Comparison of ENCODE assay signal across 8 cellular contexts in genomic region chr3:196867507-196868296, GRCh38. TPM values are rescaled to one million over a fixed set of nuclear protein-coding genes. Genes with fewer than 3 reads are reported as not detected.
DNase-seq lines count a peak whose midpoint lies in the region; ATAC-seq and TF ChIP-seq lines count a peak whose summit lies in the region.

Gene SENP5, plus strand, starts transcription at chr3:196867920. Its CDS starts 17,262 bp downstream, at chr3:196885182.

- CTCF ChIA-PET in activated B cell treated with CpG ODN at 0.5 μM for 24 hours (lab: Charles Lee) = interaction anchor here (1.0 to 1.3 kb wide), 3 partner anchors 30 to 102 kb away, joined by 3 to 8 read pairs (median 3); no protein-coding TSS in a partner anchor

- peaks cover 28% of the 10 kb centered on the region for H3K4me1 Mint-ChIP-seq in activated B cell treated with CpG ODN at 0.5 μM for 24 hours

- no peaks in the 10 kb centered on the region for H3K9me3 ChIP-seq in smooth muscle cell (replicated peaks; ENCODE audit: low read depth)

- H3K4me3 ChIP-seq in cardiac fibroblast (replicated peaks in 1 of 2; ENCODE audit: low read depth in 2 of 2, low read length in 2 of 2) = peak within 1 kb of the TSS; percentile 87 to 89
- H3K4me3 ChIP-seq in smooth muscle cell = peak within 1 kb of the TSS; percentile 96

- no peaks in the 10 kb centered on the region for H3F3A ChIP-seq in smooth muscle cell (ENCODE audit: low read depth)

- intact Hi-C loops in activated B cell treated with CpG ODN at 0.5 μM for 24 hours (cut with micrococcal nuclease) = loop anchor here (1.0 to 5.0 kb wide), 5 partner anchors 75 to 365 kb away; partner anchors contain the start of genes FBXO45, NCBP2, RNF168 and WDR53

- peak within 1 kb of the TSS; percentile 89 for H3K27ac Mint-ChIP-seq in activated B cell treated with CpG ODN at 0.5 μM for 24 hours

- TF ChIP-seq CTCF in AG09319 (IDR thresholded peaks at IDR 0.05; ENCODE audit: low read depth, low read length) = no peak
- TF ChIP-seq CTCF in activated B cell treated with CpG ODN at 0.5 μM for 24 hours (IDR thresholded peaks at IDR 0.05) = no peak
- no peak for TF ChIP-seq CTCF in cardiac fibroblast (IDR thresholded peaks at IDR 0.05; ENCODE audit: low read depth, low read length)
- TF ChIP-seq CTCF in smooth muscle cell (IDR thresholded peaks at IDR 0.05; ENCODE audit: borderline replicate concordance, insufficient read depth, poor library complexity, severe bottlenecking) = no peak

- ATAC-seq in GM19035 (IDR thresholded peaks at IDR 0.05; ENCODE audit: unreplicated experiment) (peak; percentile 95), HG03342 (IDR thresholded peaks at IDR 0.05; ENCODE audit: unreplicated experiment) (peak; percentile 92), activated B cell treated with CpG ODN at 0.5 μM for 24 hours (ENCODE audit: low read depth) (peak; percentile 97)

- H3K27me3 ChIP-seq in smooth muscle cell (ENCODE audit: low read depth) = no peaks in the 10 kb centered on the region

- peak within 1 kb of the TSS; percentile 94 for H3K27ac ChIP-seq in smooth muscle cell (ENCODE audit: low read depth)

- H2AFZ ChIP-seq in smooth muscle cell (ENCODE audit: low read depth) = peak within 1 kb of the TSS; percentile 95

- no peaks in the 10 kb centered on the region for H3K36me3 ChIP-seq in smooth muscle cell (ENCODE audit: low read depth)

- peaks cover 44% of the 10 kb centered on the region for H4K20me1 ChIP-seq in smooth muscle cell (ENCODE audit: low read depth)

- H3K4me3 Mint-ChIP-seq in activated B cell treated with CpG ODN at 0.5 μM for 24 hours = peak within 1 kb of the TSS; percentile 93

- H3K79me2 ChIP-seq in smooth muscle cell (ENCODE audit: low read depth) = peaks cover 49% of the 10 kb centered on the region

- POLR2A ChIA-PET in activated B cell treated with CpG ODN at 0.5 μM for 24 hours (lab: Charles Lee) = interaction anchor here (0.6 to 3.0 kb wide), 18 partner anchors 13 to 366 kb away, joined by 3 to 49 read pairs (median 3); partner anchors contain the start of genes CEP19, FBXO45, NCBP2 and PAK2

- no peaks in the 10 kb centered on the region for H3K9me3 Mint-ChIP-seq in activated B cell treated with CpG ODN at 0.5 μM for 24 hours

- peaks cover 9% of the 10 kb centered on the region for H3K4me1 ChIP-seq in smooth muscle cell (ENCODE audit: low read depth)

- DNase-seq in AG09319 (ENCODE audit: extremely low read depth, low read depth) = peak; percentile 63
- DNase-seq in NCI-H345 (lab: John Stamatoyannopoulos, UW) = peak; percentile 97
- DNase-seq in activated B cell treated with CpG ODN at 0.5 μM for 24 hours = peak; percentile 87
- DNase-seq in cardiac fibroblast (ENCODE audit: low read depth in 2 of 2) = peak; percentile 88 to 92
- peak; percentile 98 for DNase-seq in iPS-NIHi7 (ENCODE audit: extremely low spot score)
- DNase-seq in smooth muscle cell (lab: John Stamatoyannopoulos, UW; ENCODE audit: unreplicated experiment) = peak; percentile 73

- H3K9ac ChIP-seq in smooth muscle cell (ENCODE audit: low read depth) = peak within 1 kb of the TSS; percentile 97

- 4% methylated on average over 54 of the region's 93 CpGs for WGBS in smooth muscle cell (ENCODE audit: low lambda C conversion rate)

- H3K4me2 ChIP-seq in smooth muscle cell = peak within 1 kb of the TSS; percentile 92

- peaks cover 11% of the 10 kb centered on the region for H3K36me3 Mint-ChIP-seq in activated B cell treated with CpG ODN at 0.5 μM for 24 hours (ENCODE audit: low read depth)

- no peaks in the 10 kb centered on the region for H3K27me3 Mint-ChIP-seq in activated B cell treated with CpG ODN at 0.5 μM for 24 hours

RNA-seq across cellular contexts. Expression of gene SENP5, which starts in this region (rescaled TPM):
- 35.8 and 45.2 TPM in 2 replicates for total RNA-seq in activated B cell treated with CpG ODN at 0.5 μM for 24 hours
- 35.0 and 59.2 TPM in 2 replicates for total RNA-seq in smooth muscle cell
- polyA plus RNA-seq in smooth muscle cell = 15.9 and 18.6 TPM in 2 replicates

Comparison
In these comparisons a context has a peak if more than half of its experiments do, and no peak if none do; other contexts are left out.
1. Peak in every context shown above with its lines: DNase-seq, ATAC-seq, H3K4me3 ChIP-seq and H3K27ac ChIP-seq.